1 cellular context compared by ENCODE assay signal in the genomic region with DNA sequence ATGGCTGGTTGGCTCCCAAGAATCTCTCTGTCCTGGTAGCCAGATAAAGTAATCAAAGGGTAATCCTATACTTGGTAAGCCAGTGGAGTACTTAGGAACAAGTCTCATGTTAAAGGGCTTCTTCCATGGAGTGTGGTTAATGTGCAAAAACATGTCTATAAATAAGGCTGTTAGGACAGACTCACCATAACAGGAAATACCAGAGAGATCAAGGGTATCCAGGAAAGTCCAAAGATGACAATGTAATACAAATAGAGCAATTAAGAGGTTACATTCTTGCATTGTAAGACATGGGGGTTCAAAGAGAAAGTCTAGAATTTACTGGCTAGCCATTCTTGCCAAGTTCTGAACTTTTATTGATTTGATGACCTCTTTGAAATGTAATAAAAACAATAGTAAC.
A peak's percentile ranks its signal among the peaks of the same experiment; 100 is the strongest.
TF ChIP-seq lines count a peak whose summit lies in the region.

No MANE protein-coding gene starts in this region.

TF ChIP-seq in HepG2, 621 proteins besides CTCF, POLR2A, EP300 and RAD21 (continued from another document):
- TF ChIP-seq, protein P1, sequence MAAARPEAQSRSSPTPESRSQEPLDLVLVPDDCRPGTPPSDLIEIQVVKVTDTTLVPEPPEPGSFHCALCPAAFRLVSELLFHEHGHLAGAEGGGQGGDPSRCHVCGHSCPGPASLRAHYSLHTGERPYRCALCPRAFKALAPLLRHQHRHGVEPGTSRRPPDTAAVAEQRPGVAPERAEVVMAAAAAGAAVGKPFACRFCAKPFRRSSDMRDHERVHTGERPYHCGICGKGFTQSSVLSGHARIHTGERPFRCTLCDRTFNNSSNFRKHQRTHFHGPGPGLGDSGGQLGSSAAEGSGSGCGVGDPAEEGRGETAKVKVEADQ (CRISPR knock-in tag; IDR thresholded peaks at IDR 0.05; ENCODE audit: borderline replicate concordance): no peak
- TF ChIP-seq HNF4A (CRISPR knock-in tag; IDR thresholded peaks at IDR 0.05) (peak; percentile 84), ZNF670 (CRISPR knock-in tag; IDR thresholded peaks at IDR 0.05; ENCODE audit: borderline replicate concordance) (no peak), TAF15 (IDR thresholded peaks at IDR 0.05; ENCODE audit: low read depth, low read length, poor library complexity, severe bottlenecking) (no peak), SKI (IDR thresholded peaks at IDR 0.05; ENCODE audit: partially characterized antibody) (peak; percentile 67), GATAD2A (CRISPR knock-in tag; IDR thresholded peaks at IDR 0.05) (peak; percentile 85), KMT2A (CRISPR knock-in tag; IDR thresholded peaks at IDR 0.05) (no peak), ZNF180 (CRISPR knock-in tag; IDR thresholded peaks at IDR 0.05; ENCODE audit: borderline replicate concordance, low read depth) (no peak), MEIS1 (CRISPR knock-in tag; IDR thresholded peaks at IDR 0.05; ENCODE audit: borderline replicate concordance) (no peak), ZNF484 (CRISPR knock-in tag; IDR thresholded peaks at IDR 0.05; ENCODE audit: borderline replicate concordance, low read depth) (no peak), ZNF205 (CRISPR knock-in tag; IDR thresholded peaks at IDR 0.05) (no peak), SMARCC2 (IDR thresholded peaks at IDR 0.05) (no peak), NFE2L2 (IDR thresholded peaks at IDR 0.05; ENCODE audit: low read length) (no peak), TP53 (CRISPR knock-in tag; conservative IDR thresholded peaks at IDR 0.05) (no peak)
- TF ChIP-seq, protein P2, sequence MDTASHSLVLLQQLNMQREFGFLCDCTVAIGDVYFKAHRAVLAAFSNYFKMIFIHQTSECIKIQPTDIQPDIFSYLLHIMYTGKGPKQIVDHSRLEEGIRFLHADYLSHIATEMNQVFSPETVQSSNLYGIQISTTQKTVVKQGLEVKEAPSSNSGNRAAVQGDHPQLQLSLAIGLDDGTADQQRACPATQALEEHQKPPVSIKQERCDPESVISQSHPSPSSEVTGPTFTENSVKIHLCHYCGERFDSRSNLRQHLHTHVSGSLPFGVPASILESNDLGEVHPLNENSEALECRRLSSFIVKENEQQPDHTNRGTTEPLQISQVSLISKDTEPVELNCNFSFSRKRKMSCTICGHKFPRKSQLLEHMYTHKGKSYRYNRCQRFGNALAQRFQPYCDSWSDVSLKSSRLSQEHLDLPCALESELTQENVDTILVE (CRISPR knock-in tag; IDR thresholded peaks at IDR 0.05): no peak
- TF ChIP-seq, protein P3, sequence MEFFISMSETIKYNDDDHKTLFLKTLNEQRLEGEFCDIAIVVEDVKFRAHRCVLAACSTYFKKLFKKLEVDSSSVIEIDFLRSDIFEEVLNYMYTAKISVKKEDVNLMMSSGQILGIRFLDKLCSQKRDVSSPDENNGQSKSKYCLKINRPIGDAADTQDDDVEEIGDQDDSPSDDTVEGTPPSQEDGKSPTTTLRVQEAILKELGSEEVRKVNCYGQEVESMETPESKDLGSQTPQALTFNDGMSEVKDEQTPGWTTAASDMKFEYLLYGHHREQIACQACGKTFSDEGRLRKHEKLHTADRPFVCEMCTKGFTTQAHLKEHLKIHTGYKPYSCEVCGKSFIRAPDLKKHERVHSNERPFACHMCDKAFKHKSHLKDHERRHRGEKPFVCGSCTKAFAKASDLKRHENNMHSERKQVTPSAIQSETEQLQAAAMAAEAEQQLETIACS (CRISPR knock-in tag; IDR thresholded peaks at IDR 0.05): no peak
- TF ChIP-seq, protein P4, sequence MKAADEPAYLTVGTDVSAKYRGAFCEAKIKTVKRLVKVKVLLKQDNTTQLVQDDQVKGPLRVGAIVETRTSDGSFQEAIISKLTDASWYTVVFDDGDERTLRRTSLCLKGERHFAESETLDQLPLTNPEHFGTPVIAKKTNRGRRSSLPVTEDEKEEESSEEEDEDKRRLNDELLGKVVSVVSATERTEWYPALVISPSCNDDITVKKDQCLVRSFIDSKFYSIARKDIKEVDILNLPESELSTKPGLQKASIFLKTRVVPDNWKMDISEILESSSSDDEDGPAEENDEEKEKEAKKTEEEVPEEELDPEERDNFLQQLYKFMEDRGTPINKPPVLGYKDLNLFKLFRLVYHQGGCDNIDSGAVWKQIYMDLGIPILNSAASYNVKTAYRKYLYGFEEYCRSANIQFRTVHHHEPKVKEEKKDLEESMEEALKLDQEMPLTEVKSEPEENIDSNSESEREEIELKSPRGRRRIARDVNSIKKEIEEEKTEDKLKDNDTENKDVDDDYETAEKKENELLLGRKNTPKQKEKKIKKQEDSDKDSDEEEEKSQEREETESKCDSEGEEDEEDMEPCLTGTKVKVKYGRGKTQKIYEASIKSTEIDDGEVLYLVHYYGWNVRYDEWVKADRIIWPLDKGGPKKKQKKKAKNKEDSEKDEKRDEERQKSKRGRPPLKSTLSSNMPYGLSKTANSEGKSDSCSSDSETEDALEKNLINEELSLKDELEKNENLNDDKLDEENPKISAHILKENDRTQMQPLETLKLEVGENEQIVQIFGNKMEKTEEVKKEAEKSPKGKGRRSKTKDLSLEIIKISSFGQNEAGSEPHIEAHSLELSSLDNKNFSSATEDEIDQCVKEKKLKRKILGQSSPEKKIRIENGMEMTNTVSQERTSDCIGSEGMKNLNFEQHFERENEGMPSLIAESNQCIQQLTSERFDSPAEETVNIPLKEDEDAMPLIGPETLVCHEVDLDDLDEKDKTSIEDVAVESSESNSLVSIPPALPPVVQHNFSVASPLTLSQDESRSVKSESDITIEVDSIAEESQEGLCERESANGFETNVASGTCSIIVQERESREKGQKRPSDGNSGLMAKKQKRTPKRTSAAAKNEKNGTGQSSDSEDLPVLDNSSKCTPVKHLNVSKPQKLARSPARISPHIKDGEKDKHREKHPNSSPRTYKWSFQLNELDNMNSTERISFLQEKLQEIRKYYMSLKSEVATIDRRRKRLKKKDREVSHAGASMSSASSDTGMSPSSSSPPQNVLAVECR (CRISPR knock-in tag; IDR thresholded peaks at IDR 0.05; ENCODE audit: borderline replicate concordance): no peak
- TF ChIP-seq, protein P5, sequence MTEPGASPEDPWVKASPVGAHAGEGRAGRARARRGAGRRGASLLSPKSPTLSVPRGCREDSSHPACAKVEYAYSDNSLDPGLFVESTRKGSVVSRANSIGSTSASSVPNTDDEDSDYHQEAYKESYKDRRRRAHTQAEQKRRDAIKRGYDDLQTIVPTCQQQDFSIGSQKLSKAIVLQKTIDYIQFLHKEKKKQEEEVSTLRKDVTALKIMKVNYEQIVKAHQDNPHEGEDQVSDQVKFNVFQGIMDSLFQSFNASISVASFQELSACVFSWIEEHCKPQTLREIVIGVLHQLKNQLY (CRISPR knock-in tag; IDR thresholded peaks at IDR 0.05): peak; percentile 15; the same call in 1 of the 2 replicates
- TF ChIP-seq, protein P6, sequence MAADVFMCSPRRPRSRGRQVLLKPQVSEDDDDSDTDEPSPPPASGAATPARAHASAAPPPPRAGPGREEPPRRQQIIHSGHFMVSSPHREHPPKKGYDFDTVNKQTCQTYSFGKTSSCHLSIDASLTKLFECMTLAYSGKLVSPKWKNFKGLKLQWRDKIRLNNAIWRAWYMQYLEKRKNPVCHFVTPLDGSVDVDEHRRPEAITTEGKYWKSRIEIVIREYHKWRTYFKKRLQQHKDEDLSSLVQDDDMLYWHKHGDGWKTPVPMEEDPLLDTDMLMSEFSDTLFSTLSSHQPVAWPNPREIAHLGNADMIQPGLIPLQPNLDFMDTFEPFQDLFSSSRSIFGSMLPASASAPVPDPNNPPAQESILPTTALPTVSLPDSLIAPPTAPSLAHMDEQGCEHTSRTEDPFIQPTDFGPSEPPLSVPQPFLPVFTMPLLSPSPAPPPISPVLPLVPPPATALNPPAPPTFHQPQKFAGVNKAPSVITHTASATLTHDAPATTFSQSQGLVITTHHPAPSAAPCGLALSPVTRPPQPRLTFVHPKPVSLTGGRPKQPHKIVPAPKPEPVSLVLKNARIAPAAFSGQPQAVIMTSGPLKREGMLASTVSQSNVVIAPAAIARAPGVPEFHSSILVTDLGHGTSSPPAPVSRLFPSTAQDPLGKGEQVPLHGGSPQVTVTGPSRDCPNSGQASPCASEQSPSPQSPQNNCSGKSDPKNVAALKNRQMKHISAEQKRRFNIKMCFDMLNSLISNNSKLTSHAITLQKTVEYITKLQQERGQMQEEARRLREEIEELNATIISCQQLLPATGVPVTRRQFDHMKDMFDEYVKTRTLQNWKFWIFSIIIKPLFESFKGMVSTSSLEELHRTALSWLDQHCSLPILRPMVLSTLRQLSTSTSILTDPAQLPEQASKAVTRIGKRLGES (CRISPR knock-in tag; IDR thresholded peaks at IDR 0.05; ENCODE audit: borderline replicate concordance): no peak
